Comparison of ENCODE assay signal across 21 cellular contexts in the genomic region with DNA sequence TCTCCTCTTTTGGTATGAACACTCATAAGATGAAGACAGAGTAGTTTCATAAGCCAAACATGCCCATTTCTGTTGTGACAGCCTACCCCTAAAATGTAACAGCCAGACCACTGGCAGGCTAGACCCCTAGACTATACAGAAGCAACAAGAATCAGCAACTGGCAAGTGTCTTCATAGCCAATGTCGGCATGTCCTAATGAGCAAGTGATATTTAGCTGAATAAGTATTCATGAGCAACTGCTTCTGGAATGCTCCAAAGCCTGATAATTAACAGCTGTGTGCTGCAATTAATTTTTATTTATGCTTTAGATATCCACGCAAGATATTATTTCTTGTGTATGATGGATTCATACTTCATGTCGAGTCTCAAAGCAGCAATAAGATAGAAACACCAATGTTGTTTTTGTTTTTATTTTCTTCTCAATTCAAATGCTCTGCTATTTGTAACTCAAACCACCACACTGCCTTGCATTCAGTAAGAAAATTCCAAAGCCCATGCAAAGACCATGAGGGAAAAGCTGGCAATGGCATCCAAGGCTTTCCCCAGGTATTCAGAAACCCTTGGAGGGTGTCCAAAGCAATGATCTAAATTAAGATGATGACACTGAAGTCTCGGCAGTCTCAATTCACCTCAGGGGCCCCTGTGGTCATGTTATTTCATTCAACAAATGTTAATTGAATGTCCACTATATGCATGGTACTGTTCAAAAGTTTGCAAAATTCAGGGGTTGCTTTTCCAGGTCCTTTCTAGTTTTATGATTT.
"Had no signal": no experiment of that assay in that cellular context is flagged by ENCODE, and none has a peak within 500 bp of the region (broad histone marks: within the 10 kb centered on the region; RNA-seq: fewer than 3 reads in every experiment).

No MANE protein-coding gene starts in this region.

- H3K36me3 ChIP-seq: left lung, lower lobe of right lung, ovary, right atrium auricular region, transverse colon, upper lobe of left lung, vagina had no signal

- H3K27ac ChIP-seq: hepatocyte, left lung, lower lobe of right lung, ovary, right atrium auricular region, transverse colon, upper lobe of left lung, vagina had no signal

- H2AFZ ChIP-seq: hepatocyte had no signal

- H3K4me1 ChIP-seq: left lung, lower lobe of right lung, right atrium auricular region, transverse colon, upper lobe of left lung, vagina had no signal

- H3K9me3 ChIP-seq: left lung, lower lobe of right lung, ovary, right atrium auricular region, transverse colon, upper lobe of left lung, vagina had no signal

- DNase-seq: kidney glomerular epithelial cell; left colon; left lung; lower lobe of right lung; mammary epithelial cell; mesenchymal stem cell; naive thymus-derived CD4-positive, alpha-beta T cell; ovary; small intestine; stimulated activated CD4-positive, alpha-beta T cell treated with anti-CD3 and anti-CD28 coated beads, Interleukin-1b, Interleukin-23, amount 100 ng/mL, for 48 hours; stimulated activated CD4-positive, alpha-beta T cell treated with anti-CD3 and anti-CD28 coated beads, Interleukin-2, amount 100 ng/mL, for 48 hours; stimulated activated CD4-positive, alpha-beta T cell treated with anti-CD3 and anti-CD28 coated beads, Interleukin-4, amount 100 ng/mL, for 4 hours; stimulated activated CD8-positive, alpha-beta memory T cell treated with anti-CD3 and anti-CD28 coated beads, Interleukin-4, amount 100 ng/mL, for 48 hours; stimulated activated naive CD4-positive, alpha-beta T cell treated with Interleukin-2 at 50 U/mL for 16 hours; stimulated activated naive CD8-positive, alpha-beta T cell treated with anti-CD3 and anti-CD28 coated beads, Interleukin-15, amount 100 ng/mL, for 72 hours; substantia nigra; transverse colon; upper lobe of left lung had no signal

- H3K4me2 ChIP-seq: hepatocyte had no signal

- H3K27me3 ChIP-seq: hepatocyte, left lung, ovary, right atrium auricular region, transverse colon, upper lobe of left lung, vagina had no signal

- H3K4me3 ChIP-seq: hepatocyte, left lung, lower lobe of right lung, ovary, right atrium auricular region, transverse colon, upper lobe of left lung, vagina had no signal
